1 cellular context compared by ENCODE assay signal in genomic region chr10:75247797-75248196, GRCh38.
TF ChIP-seq lines count a peak whose summit lies in the region.

No MANE protein-coding gene starts in this region.

TF ChIP-seq in HepG2, 621 proteins besides CTCF, POLR2A, EP300 and RAD21:
- TF ChIP-seq RFX3 (CRISPR knock-in tag; IDR thresholded peaks at IDR 0.05) (no peak), ZNF556 (CRISPR knock-in tag; IDR thresholded peaks at IDR 0.05; ENCODE audit: borderline replicate concordance) (no peak), ZFP90 (CRISPR knock-in tag; IDR thresholded peaks at IDR 0.05; ENCODE audit: borderline replicate concordance) (no peak), ARID2 (CRISPR knock-in tag; IDR thresholded peaks at IDR 0.05; ENCODE audit: borderline replicate concordance) (no peak)
